ENCODE assay signal across 8 cellular contexts in the genomic region with DNA sequence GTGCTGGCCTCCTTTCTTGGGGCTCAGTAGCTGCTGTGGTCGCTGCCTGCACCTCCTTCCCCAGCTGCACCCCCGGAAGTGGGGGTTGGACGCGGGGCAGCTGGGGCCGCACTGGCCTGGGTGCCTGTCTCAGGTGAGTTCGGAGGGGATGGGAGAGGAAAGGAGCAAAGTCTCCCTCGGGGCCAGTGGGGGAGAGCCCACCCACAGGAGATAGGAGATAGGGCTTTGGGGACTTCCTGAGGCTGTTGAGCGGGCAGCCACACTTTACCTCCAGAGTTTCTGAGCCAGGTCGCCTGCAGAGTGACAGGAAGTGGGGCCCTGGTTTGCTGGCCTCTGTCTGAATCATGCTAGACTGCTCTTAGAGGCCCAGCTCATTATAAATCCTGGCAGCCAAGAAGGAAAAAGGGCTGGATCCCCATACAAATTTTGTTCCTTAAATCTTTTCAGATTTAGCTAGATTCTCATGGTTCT.
DNase-seq lines count a peak whose midpoint lies in the region; ATAC-seq lines count a peak whose summit lies in the region.

No MANE protein-coding gene starts in this region.

- peak; percentile 68 for ATAC-seq in HG03095 (IDR thresholded peaks at IDR 0.05; ENCODE audit: unreplicated experiment)
- peak; percentile 73 for ATAC-seq in effector memory CD8-positive, alpha-beta T cell (replicated peaks)

- peaks cover 50% of the 10 kb centered on the region for H3K36me3 Mint-ChIP-seq in effector memory CD8-positive, alpha-beta T cell (ENCODE audit: insufficient read depth)

- peak overlapping the region; percentile 97 to 99 for H3K4me3 Mint-ChIP-seq in effector memory CD8-positive, alpha-beta T cell

- H3K27me3 Mint-ChIP-seq in effector memory CD8-positive, alpha-beta T cell = no peaks in the 10 kb centered on the region

- DNase-seq in SKM-1 treated with dmso at 0.1 percent for 144 hours (lab: John Stamatoyannopoulos, UW; ENCODE audit: unreplicated experiment) = peak; percentile 20
- DNase-seq in SKM-1 (lab: John Stamatoyannopoulos, UW; ENCODE audit: unreplicated experiment) = no peak
- DNase-seq in T-helper 2 cell = peak in 4 of 5 experiments; percentile 28 to 83 (median 56)
- peak in 2 of 3 experiments; percentile 46 to 53 for DNase-seq in effector memory CD8-positive, alpha-beta T cell
- DNase-seq in cerebellar cortex (ENCODE audit: low spot score) = no peak
- DNase-seq in NCI-H446 treated with DMSO at 0.1 percent for 48 hours (lab: John Stamatoyannopoulos, UW) = no peak
- DNase-seq in NCI-H2171 treated with DMSO at 0.1 percent for 48 hours (lab: John Stamatoyannopoulos, UW) = no peak

- H3K4me1 Mint-ChIP-seq in effector memory CD8-positive, alpha-beta T cell (ENCODE audit: low read depth in 2 of 2) = peaks cover 83 to 95% of the 10 kb centered on the region in 2 donors

- peak overlapping the region; percentile 91 to 94 for H3K27ac Mint-ChIP-seq in effector memory CD8-positive, alpha-beta T cell

- no peaks in the 10 kb centered on the region for H3K9me3 Mint-ChIP-seq in effector memory CD8-positive, alpha-beta T cell

Comparison
In these comparisons a context has a peak if more than half of its experiments do, and no peak if none do; other contexts are left out.
1. DNase-seq: peak in SKM-1 treated with dmso at 0.1 percent for 144 hours (single experiment), T-helper 2 cell (4 of 5) and effector memory CD8-positive, alpha-beta T cell (2 of 3); none in SKM-1 (single experiment), cerebellar cortex (single experiment), NCI-H446 treated with DMSO at 0.1 percent for 48 hours (single experiment) and NCI-H2171 treated with DMSO at 0.1 percent for 48 hours (single experiment).